Comparison of ENCODE assay signal across 8 cellular contexts in genomic region chr9:114156311-114156657, GRCh38. TPM values are rescaled to one million over a fixed set of nuclear protein-coding genes. Genes with fewer than 3 reads are reported as not detected.
DNase-seq lines count a peak whose midpoint lies in the region; ATAC-seq and TF ChIP-seq lines count a peak whose summit lies in the region.

No MANE protein-coding gene starts in this region.

- TF ChIP-seq CTCF in heart left ventricle (IDR thresholded peaks at IDR 0.05) (no peak), psoas muscle (IDR thresholded peaks at IDR 0.05) (no peak)

- no peak for TF ChIP-seq POLR2A in heart left ventricle (IDR thresholded peaks at IDR 0.05)

- no peaks in the 10 kb centered on the region for H3K9me3 ChIP-seq in heart left ventricle
- H3K9me3 ChIP-seq in psoas muscle, result no peaks in the 10 kb centered on the region

- H3K27me3 ChIP-seq in heart left ventricle (peaks cover 0 to 43% (median 17%) of the 10 kb centered on the region in 9 donors), psoas muscle (ENCODE audit: insufficient read depth in 3 of 3, low read length in 2 of 3) (peaks cover 0 to 16% (median 5%) of the 10 kb centered on the region in 3 donors)

- H3K27ac ChIP-seq in heart left ventricle, result peak overlapping the region in 11 of 12 donors; percentile 24 to 77 (median 75)
- H3K27ac ChIP-seq in psoas muscle, result peak overlapping the region; percentile 75

- H3K4me1 ChIP-seq in heart left ventricle (peaks cover 0 to 41% (median 14%) of the 10 kb centered on the region in 12 donors), psoas muscle (peaks cover 13% of the 10 kb centered on the region)

- DNase-seq in Jurkat, Clone E6-1 (ENCODE audit: low read depth, low spot score), result no peak
- DNase-seq in activated T-cell treated with anti-CD3 and anti-CD28 coated beads for 24 hours (ENCODE audit: low read depth) (peak; percentile 5), heart left ventricle (no peak), psoas muscle (no peak), inferior parietal cortex (ENCODE audit: extremely low spot score) (no peak)
- no peak for DNase-seq in stimulated activated naive CD4-positive, alpha-beta T cell treated with Interleukin-2 at 50 U/mL for 16 hours (lab: John Stamatoyannopoulos, UW)

- H3K36me3 ChIP-seq in heart left ventricle (no peaks in the 10 kb centered on the region), psoas muscle (ENCODE audit: insufficient read depth in 1 of 2, low read depth in 1 of 2) (no peaks in the 10 kb centered on the region)

- peak overlapping the region; percentile 29 for H3K4me3 ChIP-seq in Jurkat, Clone E6-1 (ENCODE audit: low read length)
- peak overlapping the region; percentile 58 to 84 (median 67) for H3K4me3 ChIP-seq in heart left ventricle
- H3K4me3 ChIP-seq in psoas muscle, result peak overlapping the region; percentile 78

- 0 to 1% (median 0%) methylated on average over 3 to 19 of the region's 19 CpGs for WGBS in heart left ventricle, 4 donors
- 5 to 7% (median 6%) methylated on average over 18 to 19 of the region's 19 CpGs for WGBS in psoas muscle, 3 donors

- ATAC-seq in heart left ventricle (peak in 2 of 4 donors; percentile 9 to 13), psoas muscle (peak; percentile 47 to 63 (median 52)), HG02571 (IDR thresholded peaks at IDR 0.05; ENCODE audit: unreplicated experiment) (no peak), GM21360 (IDR thresholded peaks at IDR 0.05; ENCODE audit: unreplicated experiment) (no peak)

- intact Hi-C loops in heart left ventricle (cut with DNase I), result loop anchor here in 9 of 10 donors (5.0 to 10.0 kb wide), 10 partner anchors 51 to 136 kb away; no protein-coding TSS in a partner anchor
- intact Hi-C loops in psoas muscle (cut with DNase I), result loop anchor here in 1 of 2 donors (5.0 kb wide), 1 partner anchor 51 kb away; no protein-coding TSS in a partner anchor

RNA-seq across cellular contexts. Expression of gene COL27A1, which starts 0.9 kb away (rescaled TPM):
- polyA plus RNA-seq in Jurkat, Clone E6-1 (2012; ENCODE audit: insufficient read depth, insufficient read length), result 13.0 TPM
- total RNA-seq in heart left ventricle (10 to 100 TPM in 1 of 9 donors, 1 to 10 TPM in 8; 2.3 to 10.8 (median 5.2) TPM), psoas muscle (1 to 10 TPM; 3.9 to 8.5 (median 4.7) TPM)
- polyA plus RNA-seq in heart left ventricle (10 to 100 TPM in 1 of 2 donors, 1 to 10 TPM in 1; 2.7 to 14.2 TPM), psoas muscle (1 to 10 TPM; 1.1 to 2.1 (median 1.8) TPM)

RNA-seq across cellular contexts. Expression of gene KIF12, which starts 57.2 kb away (rescaled TPM):
- not detected for polyA plus RNA-seq in Jurkat, Clone E6-1 (2012; ENCODE audit: insufficient read depth, insufficient read length)
- total RNA-seq in heart left ventricle (under 1 TPM in 1 of 9 donors, not detected in 8; 0.21 TPM), psoas muscle (under 1 TPM in 1 of 4 donors, not detected in 3; 0.13 TPM)
- polyA plus RNA-seq in heart left ventricle (under 1 TPM in 1 of 2 donors, not detected in 1; 0.08 TPM), psoas muscle (under 1 TPM in 2 of 3 donors, not detected in 1; 0.03 to 0.04 TPM)

Comparison
In these comparisons a context has a peak if more than half of its experiments do, and no peak if none do; other contexts are left out.
1. ATAC-seq: peak in psoas muscle (4 of 4); none in HG02571 (single experiment) and GM21360 (single experiment).
2. Peak in every context shown above with its lines, with median percentiles within 50 percentile points of each other: H3K4me3 ChIP-seq.